31 cellular contexts compared by ENCODE assay signal in the genomic region with DNA sequence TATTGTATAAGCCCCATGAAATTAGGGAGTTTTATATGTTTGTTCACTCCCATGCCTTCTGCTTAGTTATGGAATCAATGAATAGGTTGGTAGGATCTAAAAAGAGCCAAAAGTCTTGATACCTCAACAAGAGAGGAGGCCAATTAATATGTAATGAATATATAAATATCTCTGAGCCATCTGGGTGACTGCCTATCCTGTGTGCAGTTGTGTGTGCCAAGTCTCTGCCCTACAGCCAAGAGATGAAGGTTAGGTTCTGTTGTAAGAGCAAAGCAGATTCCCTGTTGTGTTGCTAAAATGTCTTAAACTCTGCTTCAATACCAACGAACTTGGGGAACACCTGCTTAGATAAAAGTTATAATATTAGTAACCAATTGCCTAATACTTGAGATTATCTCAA.
"Had no signal": no experiment of that assay in that cellular context is flagged by ENCODE, and none has a peak within 500 bp of the region (broad histone marks: within the 10 kb centered on the region; RNA-seq: fewer than 3 reads in every experiment).

No MANE protein-coding gene starts in this region.

- ATAC-seq: activated CD8-positive, alpha-beta memory T cell treated with anti-CD3 and anti-CD28 coated beads, Interleukin-2, amount 10 ng/mL, durations not matched to agents 7 days and 5 days had no signal

- H3K27me3 ChIP-seq: brain microvascular endothelial cell, SJCRH30 had no signal

- H3K36me3 ChIP-seq: brain microvascular endothelial cell, SJCRH30, WERI-Rb-1 had no signal

- H3K9me3 ChIP-seq: SJCRH30 had no signal

- DNase-seq: activated CD4-positive, alpha-beta memory T cell treated with anti-CD3 and anti-CD28 coated beads, Interleukin-2, amount 10 ng/mL, durations not matched to agents 7 days and 5 days; activated CD4-positive, alpha-beta T cell treated with anti-CD3 and anti-CD28 coated beads for 1 hour; activated CD4-positive, alpha-beta T cell treated with anti-CD3 and anti-CD28 coated beads for 48 hours; activated CD4-positive, CD25-positive, alpha-beta regulatory T cell; activated CD8-positive, alpha-beta memory T cell treated with anti-CD3 and anti-CD28 coated beads for 24 hours; activated CD8-positive, alpha-beta memory T cell treated with anti-CD3 and anti-CD28 coated beads, Interleukin-2, amount 10 ng/mL, durations not matched to agents 7 days and 5 days; activated CD8-positive, alpha-beta memory T cell treated with anti-CD3 and anti-CD28 coated beads, Interleukin-2, amount 50 U/mL, for 48 hours; activated effector memory CD4-positive, alpha-beta T cell treated with Interleukin-2 at 50 U/mL for 16 hours; activated naive CD4-positive, alpha-beta T cell treated with anti-CD3 and anti-CD28 coated beads, Interleukin-2, amount 50 U/mL, for 16 hours; activated naive CD8-positive, alpha-beta T cell treated with anti-CD3 and anti-CD28 coated beads for 36 hours; activated T-cell treated with anti-CD3 and anti-CD28 coated beads, Interleukin-2, amount 50 U/mL, for 48 hours; amniotic stem cell; aorta; brain microvascular endothelial cell; Karpas-422; KBM-7; NCI-H1048; NCI-H1105 treated with DMSO at 0.1 percent for 48 hours; NCI-H1436; NCI-H1694; NCI-H2029; NCI-H2171 treated with DMSO at 0.1 percent for 48 hours; NCI-H2227 treated with DMSO at 0.1 percent for 48 hours; NCI-H524 treated with DMSO at 0.1 percent for 48 hours; NCI-H748 treated with DMSO at 0.1 percent for 48 hours; PC-9; SHP77; SJCRH30; T1000; WERI-Rb-1 had no signal

- H3K4me3 ChIP-seq: PC-9, SJCRH30, SK-N-MC had no signal
